ENCODE assay signal across 34 cellular contexts in the genomic region with DNA sequence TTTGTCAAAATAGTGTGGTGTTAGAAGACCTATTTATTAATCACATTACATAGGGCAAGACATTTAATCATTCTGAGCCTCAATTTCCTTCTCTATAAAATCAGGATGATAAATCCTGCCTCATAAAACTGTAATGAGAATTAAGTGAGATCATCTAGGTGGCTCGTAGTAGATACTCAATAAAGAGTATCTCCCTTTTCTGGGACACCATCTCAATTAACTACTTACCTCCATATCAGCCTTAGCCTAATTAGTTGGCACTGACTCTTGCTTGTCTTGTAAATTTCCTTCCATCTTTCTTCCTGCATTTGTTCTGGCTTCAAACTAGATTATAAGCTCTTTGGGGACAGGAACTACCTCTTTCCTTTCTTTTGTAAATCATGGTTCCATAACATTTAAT.
"Had no signal": no experiment of that assay in that cellular context is flagged by ENCODE, and none has a peak within 500 bp of the region (broad histone marks: within the 10 kb centered on the region; RNA-seq: fewer than 3 reads in every experiment).

No MANE protein-coding gene starts in this region.

- H3K9me3 ChIP-seq: MG63 had no signal

- H3K36me3 ChIP-seq: MG63 had no signal

- H3K4me3 ChIP-seq: MG63 had no signal

- DNase-seq: Karpas-422, Kasumi-1, MG63, MM.1S, MV-4-11, NCI-H1048, NCI-H1092, NCI-H1092 treated with DMSO at 0.1 percent for 48 hours, NCI-H1105, NCI-H1105 treated with DMSO at 0.1 percent for 48 hours, NCI-H1417, NCI-H1417 treated with DMSO at 0.1 percent for 48 hours, NCI-H1436, NCI-H1436 treated with DMSO at 0.1 percent for 48 hours, NCI-H146, NCI-H1694, NCI-H1694 treated with DMSO at 0.1 percent for 48 hours, NCI-H187, NCI-H187 treated with DMSO at 0.1 percent for 48 hours, NCI-H1930, NCI-H2029, NCI-H2029 treated with DMSO at 0.1 percent for 48 hours, NCI-H2081, NCI-H2081 treated with DMSO at 0.1 percent for 48 hours, NCI-H2107, NCI-H2171, NCI-H2227 treated with DMSO at 0.1 percent for 48 hours, NCI-H226, NCI-H345, NCI-H446, NCI-H446 treated with DMSO at 0.1 percent for 48 hours, NCI-H510A, NCI-H510A treated with DMSO at 0.1 percent for 48 hours, NCI-H524 had no signal
